16 cellular contexts compared by ENCODE assay signal in genomic region chr22:22769434-22770279, GRCh38.
DNase-seq lines count a peak whose midpoint lies in the region; ATAC-seq and TF ChIP-seq lines count a peak whose summit lies in the region.
"Had no signal": no experiment of that assay in that cellular context is flagged by ENCODE, and none has a peak within 500 bp of the region (broad histone marks: within the 10 kb centered on the region; RNA-seq: fewer than 3 reads in every experiment).

No MANE protein-coding gene starts in this region.

- no peak overlapping the region for H3K27ac ChIP-seq in CD4-positive, alpha-beta memory T cell (ENCODE audit: low read depth, low read length)
- H3K27ac ChIP-seq in DND-41 (ENCODE audit: low read length) (no peak overlapping the region), brain microvascular endothelial cell (peak overlapping the region; percentile 28), neural progenitor cell (no peak overlapping the region), transverse colon (no peak overlapping the region)
- H3K27ac ChIP-seq: Peyer's patch, SJSA1 had no signal

- peak; percentile 47; the same call in 2 of the 3 replicates for ATAC-seq in DND-41 (ENCODE audit: insufficient read depth, low read depth)
- ATAC-seq in GM19397 (IDR thresholded peaks at IDR 0.05; ENCODE audit: unreplicated experiment), result no peak

- intact Hi-C loops in CD4-positive, alpha-beta memory T cell (cut with micrococcal nuclease), result no loop called here
- intact Hi-C loops in transverse colon (cut with DNase I; ENCODE audit: low total_unique reads), result no loop called here

- H2AFZ ChIP-seq in DND-41 (ENCODE audit: low read depth, low read length) (no peak overlapping the region), neural progenitor cell (replicated peaks) (no peak overlapping the region)

- H3K4me1 Mint-ChIP-seq in CD4-positive, alpha-beta memory T cell, result peaks cover 7 to 24% (median 15%) of the 10 kb centered on the region in 4 donors
- no peaks in the 10 kb centered on the region for H3K4me1 Mint-ChIP-seq in neural progenitor cell

- H4K20me1 ChIP-seq in DND-41 (ENCODE audit: insufficient read depth, low read length), result no peaks in the 10 kb centered on the region
- H4K20me1 ChIP-seq in neural progenitor cell (ENCODE audit: low read depth), result peaks cover 4% of the 10 kb centered on the region

- 56 to 88% methylated on average over 1 to 4 of the region's 4 CpGs for WGBS in transverse colon (ENCODE audit: low coverage in 1 of 2), 2 donors

- H3K27me3 Mint-ChIP-seq in CD4-positive, alpha-beta memory T cell, result peaks cover 4 to 6% of the 10 kb centered on the region in 2 donors
- peaks cover 6% of the 10 kb centered on the region for H3K27me3 Mint-ChIP-seq in neural progenitor cell (ENCODE audit: insufficient read depth, low read depth)

- no peaks in the 10 kb centered on the region for H3K27me3 ChIP-seq in CD4-positive, alpha-beta memory T cell (ENCODE audit: insufficient read depth, low read length)
- H3K27me3 ChIP-seq in DND-41 (ENCODE audit: insufficient read depth, low read length, poor library complexity), result no peaks in the 10 kb centered on the region
- peaks cover 40% of the 10 kb centered on the region for H3K27me3 ChIP-seq in brain microvascular endothelial cell (replicated peaks)
- peaks cover 95% of the 10 kb centered on the region for H3K27me3 ChIP-seq in neural progenitor cell
- no peaks in the 10 kb centered on the region for H3K27me3 ChIP-seq in transverse colon
- H3K27me3 ChIP-seq: Peyer's patch had no signal

- CTCF ChIA-PET in CD4-positive, alpha-beta memory T cell (lab: Charles Lee; ENCODE audit: partially characterized antibody), result interaction anchor here (0.7 to 9.8 kb wide), 25 partner anchors 8 to 188 kb away, joined by 3 to 138 read pairs (median 4); partner anchors contain the start of gene IGLL5

- POLR2A ChIA-PET in CD4-positive, alpha-beta memory T cell (lab: Charles Lee; ENCODE audit: partially characterized antibody), result interaction anchor here (0.7 to 3.2 kb wide), 9 partner anchors 13 to 115 kb away, joined by 3 to 18 read pairs (median 4); no protein-coding TSS in a partner anchor

- in situ Hi-C loops in brain microvascular endothelial cell (cut with HindIII; ENCODE audit: low pct_ligation_motif_present, low sequenced_read_pairs) (no loop called here), transverse colon (cut with MboI; ENCODE audit: low pct_ligation_motif_present in 1 of 4, low pct_unique_long_range_greater_than_20kb in 1 of 4, low sequenced_read_pairs in 3 of 4) (loop anchor here in 1 of 4 donors (25.0 kb wide), 1 partner anchor 118 kb away; the partner anchor contains the start of gene IGLL5)

- no peaks in the 10 kb centered on the region for H3K36me3 Mint-ChIP-seq in CD4-positive, alpha-beta memory T cell
- no peaks in the 10 kb centered on the region for H3K36me3 Mint-ChIP-seq in neural progenitor cell
- H3K36me3 Mint-ChIP-seq: CD4-positive, CD25-positive, alpha-beta regulatory T cell had no signal

- TF ChIP-seq POLR2A in transverse colon (IDR thresholded peaks at IDR 0.05), result no peak

- no peaks in the 10 kb centered on the region for H3K9me3 Mint-ChIP-seq in CD4-positive, alpha-beta memory T cell
- H3K9me3 Mint-ChIP-seq in neural progenitor cell, result no peaks in the 10 kb centered on the region
- H3K9me3 Mint-ChIP-seq: CD4-positive, CD25-positive, alpha-beta regulatory T cell; HFFc6 had no signal

- H3K9me3 ChIP-seq in CD4-positive, alpha-beta memory T cell (ENCODE audit: control insufficient read depth in 1 of 2, low read length in 2 of 2), result no peaks in the 10 kb centered on the region
- no peaks in the 10 kb centered on the region for H3K9me3 ChIP-seq in DND-41 (ENCODE audit: insufficient read depth, low read length, severe bottlenecking)
- no peaks in the 10 kb centered on the region for H3K9me3 ChIP-seq in neural progenitor cell (ENCODE audit: low read depth)
- H3K9me3 ChIP-seq in transverse colon, result no peaks in the 10 kb centered on the region
- H3K9me3 ChIP-seq: BE2C, Peyer's patch, SJSA1 had no signal

- H3K36me3 ChIP-seq in CD4-positive, alpha-beta memory T cell (ENCODE audit: insufficient read depth, low read length), result no peaks in the 10 kb centered on the region
- H3K36me3 ChIP-seq in DND-41 (ENCODE audit: insufficient read depth, low read length), result no peaks in the 10 kb centered on the region
- H3K36me3 ChIP-seq in brain microvascular endothelial cell (replicated peaks), result no peaks in the 10 kb centered on the region
- H3K36me3 ChIP-seq in neural progenitor cell, result no peaks in the 10 kb centered on the region
- H3K36me3 ChIP-seq in transverse colon, result no peaks in the 10 kb centered on the region
- H3K36me3 ChIP-seq: BE2C, Peyer's patch, SJSA1 had no signal

- no peaks in the 10 kb centered on the region for H3K4me1 ChIP-seq in CD4-positive, alpha-beta memory T cell (ENCODE audit: insufficient read depth, low read length)
- no peaks in the 10 kb centered on the region for H3K4me1 ChIP-seq in DND-41 (ENCODE audit: insufficient read depth, low read length)
- no peaks in the 10 kb centered on the region for H3K4me1 ChIP-seq in neural progenitor cell
- no peaks in the 10 kb centered on the region for H3K4me1 ChIP-seq in transverse colon
- H3K4me1 ChIP-seq: BE2C, SJSA1 had no signal

- no peak overlapping the region for H3K4me3 ChIP-seq in CD4-positive, alpha-beta memory T cell (ENCODE audit: low read length in 2 of 2)
- H3K4me3 ChIP-seq in DND-41 (ENCODE audit: low read depth in 1 of 2, low read length in 2 of 2) (no peak overlapping the region), brain microvascular endothelial cell (ENCODE audit: low read depth, low read length) (no peak overlapping the region), neural progenitor cell (no peak overlapping the region), transverse colon (no peak overlapping the region)
- H3K4me3 ChIP-seq: Peyer's patch, SJSA1 had no signal

- peak overlapping the region in 5 of 7 donors; percentile 3 to 74 (median 55) for H3K27ac Mint-ChIP-seq in CD4-positive, alpha-beta memory T cell
- no peak overlapping the region for H3K27ac Mint-ChIP-seq in neural progenitor cell
- H3K27ac Mint-ChIP-seq: HFFc6 had no signal

- no peaks in the 10 kb centered on the region for H3F3A ChIP-seq in neural progenitor cell (ENCODE audit: low read depth)

- TF ChIP-seq CTCF in DND-41 (IDR thresholded peaks at IDR 0.05; ENCODE audit: borderline replicate concordance, extremely low read depth, low read length, poor library complexity, severe bottlenecking) (no peak), brain microvascular endothelial cell (IDR thresholded peaks at IDR 0.05; ENCODE audit: low read depth, low read length, missing control alignments) (no peak), neural progenitor cell (IDR thresholded peaks at IDR 0.05) (no peak), transverse colon (IDR thresholded peaks at IDR 0.05) (no peak)

- H3K4me2 ChIP-seq in DND-41 (ENCODE audit: insufficient read depth, low read length) (no peak overlapping the region), neural progenitor cell (no peak overlapping the region)

- no peak for TF ChIP-seq EP300 in transverse colon (IDR thresholded peaks at IDR 0.05; ENCODE audit: low read depth)

- H3K9ac ChIP-seq in DND-41 (ENCODE audit: low read depth, low read length) (no peak overlapping the region), neural progenitor cell (no peak overlapping the region)

- H3K79me2 ChIP-seq in DND-41 (ENCODE audit: insufficient read depth, low read length), result no peaks in the 10 kb centered on the region
- no peaks in the 10 kb centered on the region for H3K79me2 ChIP-seq in neural progenitor cell (ENCODE audit: low read depth)

- no peak overlapping the region for H3K4me3 Mint-ChIP-seq in CD4-positive, alpha-beta memory T cell
- H3K4me3 Mint-ChIP-seq in neural progenitor cell, result no peak overlapping the region
- H3K4me3 Mint-ChIP-seq: CD4-positive, CD25-positive, alpha-beta regulatory T cell; HFFc6 had no signal

- no peak for DNase-seq in CD4-positive, alpha-beta memory T cell
- DNase-seq in DND-41, result no peak
- DNase-seq in brain microvascular endothelial cell, result no peak
- peak; percentile 8 for DNase-seq in neural progenitor cell (ENCODE audit: low spot score)
- no peak for DNase-seq in transverse colon
- no peak for DNase-seq in NCI-H1930 (lab: John Stamatoyannopoulos, UW)
- no peak for DNase-seq in OCI-M1 (lab: John Stamatoyannopoulos, UW)
- DNase-seq: NCI-H2227 treated with DMSO at 0.1 percent for 48 hours, NCI-H510A, NCI-H748 treated with DMSO at 0.1 percent for 48 hours had no signal
